In the genomic region with DNA sequence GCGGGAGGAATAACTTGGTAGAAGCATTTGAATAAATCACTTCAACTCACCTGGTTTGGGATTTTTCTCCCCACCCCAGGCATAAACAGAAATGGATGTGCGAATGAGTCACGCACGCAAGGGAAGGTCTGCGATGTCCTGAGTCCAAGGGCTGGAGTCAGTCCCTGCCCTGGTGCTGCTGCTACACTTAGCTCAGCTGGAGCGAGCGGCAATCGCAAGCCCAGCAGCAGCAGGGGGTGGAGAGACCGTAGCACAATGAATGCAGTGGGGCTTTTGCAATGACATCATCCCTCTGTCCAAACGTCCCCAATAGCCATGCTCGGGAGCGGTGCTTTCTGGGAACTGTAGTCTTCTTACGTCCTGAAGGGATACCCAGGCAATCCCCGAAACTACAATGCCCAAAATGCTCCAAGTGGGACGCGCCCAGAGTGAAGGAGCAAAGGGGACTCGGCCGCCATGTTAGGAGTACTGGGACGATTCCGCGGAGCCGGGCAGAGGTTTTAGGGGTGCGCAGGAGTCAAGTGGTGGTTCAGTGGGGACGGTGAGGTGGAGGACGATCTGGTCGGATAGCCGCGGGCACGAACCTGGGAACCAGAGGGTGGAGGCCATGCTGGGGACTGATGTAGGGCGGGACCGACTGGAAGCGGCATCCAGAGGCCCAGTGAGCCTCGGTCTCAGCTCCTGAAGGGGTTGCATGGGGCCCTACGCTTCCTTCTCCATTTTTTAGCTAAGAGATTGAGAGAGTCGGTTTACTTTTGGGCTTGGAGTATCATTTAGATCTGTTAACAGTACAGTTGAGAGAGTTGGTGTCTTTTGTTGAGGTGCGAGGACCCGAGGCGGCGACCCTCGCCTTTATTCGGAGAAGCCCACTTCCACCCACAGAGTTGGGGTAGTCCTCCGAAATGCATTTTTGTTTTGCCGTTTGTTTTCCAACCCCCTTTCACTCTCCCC, we compare ENCODE assay signal across 8 cellular contexts. TPM values are rescaled to one million over a fixed set of nuclear protein-coding genes. Genes with fewer than 3 reads are reported as not detected.
DNase-seq lines count a peak whose midpoint lies in the region; ATAC-seq and TF ChIP-seq lines count a peak whose summit lies in the region.

Gene RAB30 (minus strand): TSS at position 257 of the 951 bp plus-strand sequence. CDS start 74,581 bp downstream, outside the sequence.

- intact Hi-C loops in CD4-positive, alpha-beta memory T cell (cut with micrococcal nuclease): loop anchor here (1.0 to 5.0 kb wide), 9 partner anchors 45 to 214 kb away; partner anchors contain the start of genes CCDC90B and DDIAS
- intact Hi-C loops in activated CD8-positive, alpha-beta T cell treated with anti-CD3 and anti-CD28 coated beads for 36 hours (cut with micrococcal nuclease): loop anchor here (1.0 to 10.0 kb wide), 5 partner anchors 75 to 170 kb away; partner anchors contain the start of genes ANKRD42, DDIAS and PRCP
- intact Hi-C loops in lower lobe of right lung (cut with DNase I): no loop called here

- ATAC-seq in GM19455 (IDR thresholded peaks at IDR 0.05; ENCODE audit: unreplicated experiment): peak; percentile 98
- ATAC-seq in activated CD8-positive, alpha-beta T cell treated with anti-CD3 and anti-CD28 coated beads for 36 hours: peak; percentile 98
- peak; percentile 98 to 100 for ATAC-seq in lower lobe of right lung

- H3K4me3 ChIP-seq in CD4-positive, alpha-beta memory T cell (ENCODE audit: low read length in 2 of 2): peak within 1 kb of the TSS; percentile 89 to 91
- peak within 1 kb of the TSS; percentile 79 for H3K4me3 ChIP-seq in lower lobe of right lung

- no peaks in the 10 kb centered on the region for H3K27me3 Mint-ChIP-seq in CD4-positive, alpha-beta memory T cell
- H3K27me3 Mint-ChIP-seq in activated CD8-positive, alpha-beta T cell treated with anti-CD3 and anti-CD28 coated beads for 36 hours: no peaks in the 10 kb centered on the region

- no peak for TF ChIP-seq CTCF in activated CD8-positive, alpha-beta T cell treated with anti-CD3 and anti-CD28 coated beads for 36 hours (IDR thresholded peaks at IDR 0.05)
- TF ChIP-seq CTCF in lower lobe of right lung (IDR thresholded peaks at IDR 0.05): no peak

- H3K36me3 Mint-ChIP-seq in CD4-positive, alpha-beta memory T cell: peaks cover 12 to 19% of the 10 kb centered on the region in 2 donors
- peaks cover 3% of the 10 kb centered on the region for H3K36me3 Mint-ChIP-seq in activated CD8-positive, alpha-beta T cell treated with anti-CD3 and anti-CD28 coated beads for 36 hours (ENCODE audit: low read depth)

- H3K4me1 Mint-ChIP-seq in CD4-positive, alpha-beta memory T cell: peaks cover 6 to 39% (median 24%) of the 10 kb centered on the region in 4 donors
- H3K4me1 Mint-ChIP-seq in activated CD8-positive, alpha-beta T cell treated with anti-CD3 and anti-CD28 coated beads for 36 hours (ENCODE audit: low read depth): peaks cover 44% of the 10 kb centered on the region

- no peak within 1 kb of the TSS for H3K27ac Mint-ChIP-seq in CD4-positive, alpha-beta memory T cell
- no peak within 1 kb of the TSS for H3K27ac Mint-ChIP-seq in activated CD8-positive, alpha-beta T cell treated with anti-CD3 and anti-CD28 coated beads for 36 hours

- CTCF ChIA-PET in CD4-positive, alpha-beta memory T cell (lab: Charles Lee; ENCODE audit: partially characterized antibody): interaction anchor here (0.8 to 3.0 kb wide), 7 partner anchors 10 to 205 kb away, joined by 3 to 16 read pairs (median 4); partner anchors contain the start of gene PCF11
- CTCF ChIA-PET in activated CD8-positive, alpha-beta T cell treated with anti-CD3 and anti-CD28 coated beads for 36 hours (lab: Charles Lee): interaction anchor here (0.7 to 1.6 kb wide), 8 partner anchors 38 to 179 kb away, joined by 3 to 4 read pairs (median 3); partner anchors contain the start of gene PRCP

- H3K9me3 Mint-ChIP-seq in CD4-positive, alpha-beta memory T cell: peaks cover 0 to 1% (median 0%) of the 10 kb centered on the region in 8 donors
- H3K9me3 Mint-ChIP-seq in activated CD8-positive, alpha-beta T cell treated with anti-CD3 and anti-CD28 coated beads for 36 hours: no peaks in the 10 kb centered on the region

- peak within 1 kb of the TSS; percentile 97 for H3K27ac ChIP-seq in CD4-positive, alpha-beta memory T cell (ENCODE audit: low read depth, low read length)
- H3K27ac ChIP-seq in lower lobe of right lung: peak within 1 kb of the TSS; percentile 94

- POLR2A ChIA-PET in CD4-positive, alpha-beta memory T cell (lab: Charles Lee; ENCODE audit: partially characterized antibody): interaction anchor here (0.6 to 8.3 kb wide), 27 partner anchors 8 to 214 kb away, joined by 3 to 188 read pairs (median 4); partner anchors contain the start of genes ANKRD42, CCDC90B, DDIAS and PCF11
- POLR2A ChIA-PET in activated CD8-positive, alpha-beta T cell treated with anti-CD3 and anti-CD28 coated beads for 36 hours (lab: Charles Lee): interaction anchor here (0.6 to 5.9 kb wide), 16 partner anchors 8 to 170 kb away, joined by 3 to 44 read pairs (median 4); partner anchors contain the start of genes DDIAS and PCF11

- H3K27me3 ChIP-seq in CD4-positive, alpha-beta memory T cell (ENCODE audit: insufficient read depth, low read length): no peaks in the 10 kb centered on the region
- no peaks in the 10 kb centered on the region for H3K27me3 ChIP-seq in lower lobe of right lung (ENCODE audit: low read depth)

- DNase-seq in CD4-positive, alpha-beta memory T cell: peak; percentile 94 to 99 (median 96)
- DNase-seq in HK-2 (ENCODE audit: unreplicated experiment): peak; percentile 90
- peak; percentile 97 for DNase-seq in NCI-H82 treated with DMSO at 0.1 percent for 48 hours (lab: John Stamatoyannopoulos, UW; ENCODE audit: unreplicated experiment)
- DNase-seq in activated CD8-positive, alpha-beta T cell treated with anti-CD3 and anti-CD28 coated beads for 36 hours: peak; percentile 98
- DNase-seq in effector CD4-positive, alpha-beta T cell: peak; percentile 95
- DNase-seq in lower lobe of right lung: peak; percentile 94
- DNase-seq in stimulated activated CD4-positive, alpha-beta T cell treated with anti-CD3 and anti-CD28 coated beads, TNF-alpha, amount 100 ng/mL, for 24 hours (ENCODE audit: low read depth in 3 of 3): peak; percentile 82 to 94 (median 89)

- H3K9me3 ChIP-seq in CD4-positive, alpha-beta memory T cell (ENCODE audit: control insufficient read depth in 1 of 2, low read length in 2 of 2): no peaks in the 10 kb centered on the region
- H3K9me3 ChIP-seq in lower lobe of right lung: no peaks in the 10 kb centered on the region

- peaks cover 60% of the 10 kb centered on the region for H3K4me1 ChIP-seq in CD4-positive, alpha-beta memory T cell (ENCODE audit: insufficient read depth, low read length)
- peaks cover 45% of the 10 kb centered on the region for H3K4me1 ChIP-seq in lower lobe of right lung

- H3K4me3 Mint-ChIP-seq in CD4-positive, alpha-beta memory T cell: no peak within 1 kb of the TSS
- no peak within 1 kb of the TSS for H3K4me3 Mint-ChIP-seq in activated CD8-positive, alpha-beta T cell treated with anti-CD3 and anti-CD28 coated beads for 36 hours

- no peaks in the 10 kb centered on the region for H3K36me3 ChIP-seq in CD4-positive, alpha-beta memory T cell (ENCODE audit: insufficient read depth, low read length)
- H3K36me3 ChIP-seq in lower lobe of right lung: peaks cover 14% of the 10 kb centered on the region

RNA-seq across cellular contexts. Expression of gene RAB30, which starts in this region (rescaled TPM):
- 10 to 100 TPM; 12.3 to 14.1 TPM for total RNA-seq in CD4-positive, alpha-beta memory T cell
- 1 to 10 TPM; 5.0 to 8.9 TPM for polyA plus RNA-seq in CD4-positive, alpha-beta memory T cell
- total RNA-seq in activated CD8-positive, alpha-beta T cell treated with anti-CD3 and anti-CD28 coated beads for 36 hours: 10 to 100 TPM in 1 of 2 experiments, 1 to 10 TPM in 1; 9.8 to 10.9 TPM
- 15.5 TPM for total RNA-seq in lower lobe of right lung

Comparison
In these comparisons a context has a peak if more than half of its experiments do, and no peak if none do; other contexts are left out.
1. Peak in every context shown above with its lines: DNase-seq, ATAC-seq, H3K4me3 ChIP-seq and H3K27ac ChIP-seq.